ENCODE assay signal across 1 cellular context in genomic region chr3:146390006-146390772, GRCh38.
TF ChIP-seq lines count a peak whose summit lies in the region.

No MANE protein-coding gene starts in this region.

TF ChIP-seq in HCT116, 20 proteins besides CTCF, POLR2A, EP300 and RAD21 (continued from another document):
- TF ChIP-seq ZBTB33 (IDR thresholded peaks at IDR 0.05; ENCODE audit: extremely low read depth, insufficient replicate concordance, low read length) (no peak), ATF3 (IDR thresholded peaks at IDR 0.05) (no peak), CEBPB (IDR thresholded peaks at IDR 0.05; ENCODE audit: low read depth) (no peak), SIN3A (IDR thresholded peaks at IDR 0.05; ENCODE audit: low read depth) (no peak), EZH2 (IDR thresholded peaks at IDR 0.05) (no peak), SP1 (IDR thresholded peaks at IDR 0.05; ENCODE audit: low read depth) (no peak), ZFX (IDR thresholded peaks at IDR 0.05) (no peak), EZH2phosphoT487 (IDR thresholded peaks at IDR 0.05; ENCODE audit: borderline replicate concordance) (no peak), FOSL1 (IDR thresholded peaks at IDR 0.05; ENCODE audit: low read depth) (no peak), TCF7L2 (IDR thresholded peaks at IDR 0.05; ENCODE audit: borderline replicate concordance, extremely low read depth, insufficient read depth, insufficient read length) (no peak), JUND (IDR thresholded peaks at IDR 0.05) (no peak), SRF (IDR thresholded peaks at IDR 0.05; ENCODE audit: low read depth) (no peak), ZNF274 (IDR thresholded peaks at IDR 0.05; ENCODE audit: low read depth, low read length) (no peak)
